1 cellular context compared by ENCODE assay signal in genomic region chr12:132175496-132176357, GRCh38.
TF ChIP-seq lines count a peak whose summit lies in the region.

No MANE protein-coding gene starts in this region.

TF ChIP-seq in HepG2, 621 proteins besides CTCF, POLR2A, EP300 and RAD21 (continued from another document):
- no peak for TF ChIP-seq ZNF782 (CRISPR knock-in tag; IDR thresholded peaks at IDR 0.05; ENCODE audit: borderline replicate concordance)
- TF ChIP-seq SAP130 (CRISPR knock-in tag; IDR thresholded peaks at IDR 0.05; ENCODE audit: low read depth), result no peak
- no peak for TF ChIP-seq HES4 (CRISPR knock-in tag; IDR thresholded peaks at IDR 0.05; ENCODE audit: borderline replicate concordance)
- TF ChIP-seq RCOR2 (CRISPR knock-in tag; IDR thresholded peaks at IDR 0.05), result no peak
- TF ChIP-seq RFX3 (CRISPR knock-in tag; IDR thresholded peaks at IDR 0.05), result no peak
- TF ChIP-seq HDAC2 (CRISPR knock-in tag; IDR thresholded peaks at IDR 0.05), result no peak
- TF ChIP-seq ZNF33B (CRISPR knock-in tag; IDR thresholded peaks at IDR 0.05), result no peak
- TF ChIP-seq ZFP36L1 (CRISPR knock-in tag; IDR thresholded peaks at IDR 0.05), result no peak
- no peak for TF ChIP-seq ZNF292 (CRISPR knock-in tag; IDR thresholded peaks at IDR 0.05; ENCODE audit: borderline replicate concordance, low read depth)
- TF ChIP-seq, protein P1, sequence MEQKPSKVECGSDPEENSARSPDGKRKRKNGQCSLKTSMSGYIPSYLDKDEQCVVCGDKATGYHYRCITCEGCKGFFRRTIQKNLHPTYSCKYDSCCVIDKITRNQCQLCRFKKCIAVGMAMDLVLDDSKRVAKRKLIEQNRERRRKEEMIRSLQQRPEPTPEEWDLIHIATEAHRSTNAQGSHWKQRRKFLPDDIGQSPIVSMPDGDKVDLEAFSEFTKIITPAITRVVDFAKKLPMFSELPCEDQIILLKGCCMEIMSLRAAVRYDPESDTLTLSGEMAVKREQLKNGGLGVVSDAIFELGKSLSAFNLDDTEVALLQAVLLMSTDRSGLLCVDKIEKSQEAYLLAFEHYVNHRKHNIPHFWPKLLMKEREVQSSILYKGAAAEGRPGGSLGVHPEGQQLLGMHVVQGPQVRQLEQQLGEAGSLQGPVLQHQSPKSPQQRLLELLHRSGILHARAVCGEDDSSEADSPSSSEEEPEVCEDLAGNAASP (CRISPR knock-in tag; IDR thresholded peaks at IDR 0.05; ENCODE audit: borderline replicate concordance), result no peak
- TF ChIP-seq, protein P2, sequence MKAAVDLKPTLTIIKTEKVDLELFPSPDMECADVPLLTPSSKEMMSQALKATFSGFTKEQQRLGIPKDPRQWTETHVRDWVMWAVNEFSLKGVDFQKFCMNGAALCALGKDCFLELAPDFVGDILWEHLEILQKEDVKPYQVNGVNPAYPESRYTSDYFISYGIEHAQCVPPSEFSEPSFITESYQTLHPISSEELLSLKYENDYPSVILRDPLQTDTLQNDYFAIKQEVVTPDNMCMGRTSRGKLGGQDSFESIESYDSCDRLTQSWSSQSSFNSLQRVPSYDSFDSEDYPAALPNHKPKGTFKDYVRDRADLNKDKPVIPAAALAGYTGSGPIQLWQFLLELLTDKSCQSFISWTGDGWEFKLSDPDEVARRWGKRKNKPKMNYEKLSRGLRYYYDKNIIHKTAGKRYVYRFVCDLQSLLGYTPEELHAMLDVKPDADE (CRISPR knock-in tag; IDR thresholded peaks at IDR 0.05), result no peak
- TF ChIP-seq STAG1 (CRISPR knock-in tag; IDR thresholded peaks at IDR 0.05), result no peak
- TF ChIP-seq ZBTB46 (CRISPR knock-in tag; IDR thresholded peaks at IDR 0.05; ENCODE audit: borderline replicate concordance), result no peak
